1 cellular context compared by ENCODE assay signal in the genomic region with DNA sequence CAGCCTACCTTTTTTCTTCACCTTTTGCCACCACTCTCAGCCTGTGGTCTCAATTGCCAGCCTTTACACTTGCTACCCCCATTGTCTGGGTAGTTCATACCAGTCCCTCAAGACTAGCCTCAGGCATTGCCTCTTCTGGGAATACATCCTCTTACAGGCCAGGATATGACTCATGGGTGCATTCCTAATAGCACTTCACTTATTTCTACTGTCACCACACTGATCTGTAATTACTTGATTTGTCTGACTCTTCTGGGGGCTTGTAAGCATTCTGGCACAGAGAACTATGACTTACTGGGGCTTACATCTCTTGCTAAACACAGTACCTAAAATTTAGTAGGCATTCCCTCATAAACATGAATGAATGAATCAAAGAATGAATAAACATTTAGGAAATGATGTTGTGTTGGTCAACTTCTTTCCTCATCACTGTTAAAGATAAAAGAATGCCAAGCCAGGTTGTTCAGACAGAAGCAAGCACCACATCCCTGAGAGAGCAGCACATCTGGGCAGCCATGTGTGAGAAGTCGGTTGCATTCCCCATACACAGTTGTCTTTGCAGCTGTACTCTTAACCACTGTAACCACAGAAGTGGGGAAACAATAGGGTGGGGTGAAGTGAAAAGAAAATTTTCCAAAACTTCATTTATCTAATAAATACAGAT.
TF ChIP-seq lines count a peak whose summit lies in the region.

No MANE protein-coding gene starts in this region.

TF ChIP-seq in IMR-90, 13 proteins besides CTCF, POLR2A, EP300 and RAD21:
- TF ChIP-seq FOS (IDR thresholded peaks at IDR 0.05; ENCODE audit: low read depth, low read length) (peak; percentile 87), SMC3 (IDR thresholded peaks at IDR 0.05; ENCODE audit: low read depth, low read length) (no peak), CEBPB (IDR thresholded peaks at IDR 0.05; ENCODE audit: low read depth, low read length) (0 out of 2 replicates have a peak, but pooled peaks have one; percentile 6), MXI1 (IDR thresholded peaks at IDR 0.05; ENCODE audit: borderline replicate concordance, low read depth, low read length) (0 out of 2 replicates have a peak, but pooled peaks have one; percentile 4), RCOR1 (IDR thresholded peaks at IDR 0.05; ENCODE audit: insufficient replicate concordance, low read length) (peak; percentile 53)
- TF ChIP-seq, protein P1, sequence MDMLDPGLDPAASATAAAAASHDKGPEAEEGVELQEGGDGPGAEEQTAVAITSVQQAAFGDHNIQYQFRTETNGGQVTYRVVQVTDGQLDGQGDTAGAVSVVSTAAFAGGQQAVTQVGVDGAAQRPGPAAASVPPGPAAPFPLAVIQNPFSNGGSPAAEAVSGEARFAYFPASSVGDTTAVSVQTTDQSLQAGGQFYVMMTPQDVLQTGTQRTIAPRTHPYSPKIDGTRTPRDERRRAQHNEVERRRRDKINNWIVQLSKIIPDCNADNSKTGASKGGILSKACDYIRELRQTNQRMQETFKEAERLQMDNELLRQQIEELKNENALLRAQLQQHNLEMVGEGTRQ (IDR thresholded peaks at IDR 0.05; ENCODE audit: low read depth, low read length) = no peak
